Comparison of ENCODE assay signal across 10 cellular contexts in the genomic region with DNA sequence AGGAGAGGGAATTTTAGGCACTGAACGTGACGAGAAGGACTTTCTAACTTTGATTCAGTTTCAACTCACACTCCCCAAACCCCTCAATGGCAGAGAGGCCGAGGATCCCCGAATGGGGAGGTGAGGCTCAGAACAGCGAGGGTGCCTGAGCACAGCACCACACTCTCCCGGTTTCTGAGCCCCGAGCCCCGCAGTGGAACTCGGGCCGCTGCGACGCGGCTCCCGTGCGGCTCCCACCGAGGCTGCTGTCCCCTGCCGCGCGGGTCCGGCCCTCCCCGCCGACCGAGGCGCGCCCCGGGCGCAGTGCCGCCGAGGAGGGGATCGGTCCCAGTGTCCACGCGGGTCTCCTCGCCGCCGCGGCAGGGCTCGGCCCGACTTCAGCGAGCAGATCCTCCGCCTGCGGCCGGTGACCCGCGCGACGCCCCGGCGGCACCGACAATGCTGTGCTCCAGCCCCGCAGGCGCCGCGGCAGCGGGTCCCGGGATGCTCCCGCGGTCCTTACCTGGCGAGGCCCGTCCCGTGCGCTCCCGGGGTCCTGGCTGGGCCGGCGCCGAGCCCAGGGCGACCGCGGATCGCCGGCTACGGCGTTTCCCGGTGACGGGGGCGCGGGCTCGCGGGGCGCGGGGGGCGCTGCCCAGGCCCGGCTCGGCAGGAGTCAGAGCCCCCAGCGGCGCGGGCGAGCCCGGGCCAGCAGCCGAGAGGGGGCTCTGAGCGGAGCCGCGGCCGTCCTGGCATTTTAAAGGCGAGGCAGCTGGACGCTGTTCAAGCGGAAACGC. TPM values are rescaled to one million over a fixed set of nuclear protein-coding genes. Genes with fewer than 3 reads are reported as not detected.
A peak's percentile ranks its signal among the peaks of the same experiment; 100 is the strongest.
DNase-seq lines count a peak whose midpoint lies in the region; ATAC-seq and TF ChIP-seq lines count a peak whose summit lies in the region.
"Had no signal": no experiment of that assay in that cellular context is flagged by ENCODE, and none has a peak within 500 bp of the region (broad histone marks: within the 10 kb centered on the region; RNA-seq: fewer than 3 reads in every experiment).

Gene CTXND1, minus strand, starts transcription at position 709 of the 776 bp plus-strand sequence. CDS start 50,264 bp downstream, outside the sequence.

- no peak within 1 kb of the TSS for H3K27ac ChIP-seq in breast epithelium
- H3K27ac ChIP-seq in muscle layer of duodenum (ENCODE audit: low read length) = no peak within 1 kb of the TSS

- ATAC-seq in effector memory CD8-positive, alpha-beta T cell (replicated peaks) = no peak
- ATAC-seq in HG03196 (IDR thresholded peaks at IDR 0.05; ENCODE audit: unreplicated experiment) (no peak), HG03442 (IDR thresholded peaks at IDR 0.05; ENCODE audit: unreplicated experiment) (no peak), HG03135 (IDR thresholded peaks at IDR 0.05; ENCODE audit: unreplicated experiment) (no peak)

- DNase-seq in breast epithelium (ENCODE audit: low spot score in 2 of 2) (no peak), MCF 10A (ENCODE audit: unreplicated experiment) (no peak)
- no peak for DNase-seq in effector memory CD8-positive, alpha-beta T cell
- no peak for DNase-seq in stimulated activated naive CD4-positive, alpha-beta T cell (lab: John Stamatoyannopoulos, UW)
- DNase-seq: DND-41 had no signal

- CTCF ChIA-PET in MCF 10A (lab: Yijun Ruan, JAX) = no interaction called here

- H3K36me3 ChIP-seq in breast epithelium = no peaks in the 10 kb centered on the region
- H3K36me3 ChIP-seq in muscle layer of duodenum (ENCODE audit: control insufficient read depth in 1 of 2, insufficient read depth in 2 of 2, low read length in 2 of 2) = no peaks in the 10 kb centered on the region

- H3K27me3 ChIP-seq in breast epithelium = peaks cover 0 to 56% of the 10 kb centered on the region in 2 donors
- H3K27me3 ChIP-seq in muscle layer of duodenum (ENCODE audit: low read depth, low read length) = peaks cover 11% of the 10 kb centered on the region

- TF ChIP-seq POLR2A in breast epithelium (IDR thresholded peaks at IDR 0.05) = no peak

- H3K36me3 Mint-ChIP-seq in MCF 10A (ENCODE audit: insufficient read depth, unreplicated experiment) = no peaks in the 10 kb centered on the region
- no peaks in the 10 kb centered on the region for H3K36me3 Mint-ChIP-seq in effector memory CD8-positive, alpha-beta T cell (ENCODE audit: insufficient read depth)

- no peak for TF ChIP-seq CTCF in breast epithelium (IDR thresholded peaks at IDR 0.05)
- no peak for TF ChIP-seq CTCF in MCF 10A (IDR thresholded peaks at IDR 0.05; ENCODE audit: unreplicated experiment)

- intact Hi-C loops in breast epithelium (cut with DNase I; ENCODE audit: low total_unique reads) = no loop called here
- intact Hi-C loops in MCF 10A (cut with micrococcal nuclease) = no loop called here

- H3K9me3 Mint-ChIP-seq in MCF 10A (ENCODE audit: unreplicated experiment) = no peaks in the 10 kb centered on the region
- no peaks in the 10 kb centered on the region for H3K9me3 Mint-ChIP-seq in effector memory CD8-positive, alpha-beta T cell

- H3K4me3 ChIP-seq in breast epithelium (peak within 1 kb of the TSS; percentile 2 to 67 (median 48)), muscle layer of duodenum (ENCODE audit: low read depth in 1 of 2, low read length in 2 of 2) (peak within 1 kb of the TSS; percentile 34 to 61)

- H3K27ac Mint-ChIP-seq in MCF 10A (ENCODE audit: low read depth, unreplicated experiment) = no peak within 1 kb of the TSS
- no peak within 1 kb of the TSS for H3K27ac Mint-ChIP-seq in effector memory CD8-positive, alpha-beta T cell

- H3K9me3 ChIP-seq in breast epithelium (no peaks in the 10 kb centered on the region), muscle layer of duodenum (ENCODE audit: control insufficient read depth in 1 of 2, low read length in 2 of 2) (no peaks in the 10 kb centered on the region)

- H3K4me1 ChIP-seq in breast epithelium = no peaks in the 10 kb centered on the region
- H3K4me1 ChIP-seq in muscle layer of duodenum (ENCODE audit: control insufficient read depth in 1 of 2, insufficient read depth in 2 of 2, low read length in 2 of 2) = peaks cover 0 to 10% of the 10 kb centered on the region in 2 donors

- peaks cover 50% of the 10 kb centered on the region for H3K27me3 Mint-ChIP-seq in MCF 10A (ENCODE audit: insufficient read depth, unreplicated experiment)
- H3K27me3 Mint-ChIP-seq in effector memory CD8-positive, alpha-beta T cell = peaks cover 82 to 90% of the 10 kb centered on the region in 2 donors

- no TSS peak for BruUV-seq in MCF 10A (replicated peaks; lab: Mats Ljungman, UMichigan)

- no peak within 1 kb of the TSS for H3K4me3 Mint-ChIP-seq in MCF 10A (ENCODE audit: unreplicated experiment)
- peak within 1 kb of the TSS; percentile 46 to 55 for H3K4me3 Mint-ChIP-seq in effector memory CD8-positive, alpha-beta T cell

- no peaks in the 10 kb centered on the region for H3K4me1 Mint-ChIP-seq in MCF 10A (ENCODE audit: insufficient read depth, unreplicated experiment)
- peaks cover 0 to 5% of the 10 kb centered on the region in 2 donors for H3K4me1 Mint-ChIP-seq in effector memory CD8-positive, alpha-beta T cell (ENCODE audit: low read depth in 2 of 2)

- POLR2A ChIA-PET in MCF 10A (lab: Yijun Ruan, JAX) = no interaction called here

RNA-seq across cellular contexts. Expression of gene CTXND1, which starts in this region (rescaled TPM):
- total RNA-seq in breast epithelium (not detected), MCF 10A (2022) (not detected in 2 replicates)
- total RNA-seq: activated CD8-positive, alpha-beta memory T cell treated with anti-CD3 and anti-CD28 coated beads for 36 hours had no signal
